24 cellular contexts compared by ENCODE assay signal in the genomic region with DNA sequence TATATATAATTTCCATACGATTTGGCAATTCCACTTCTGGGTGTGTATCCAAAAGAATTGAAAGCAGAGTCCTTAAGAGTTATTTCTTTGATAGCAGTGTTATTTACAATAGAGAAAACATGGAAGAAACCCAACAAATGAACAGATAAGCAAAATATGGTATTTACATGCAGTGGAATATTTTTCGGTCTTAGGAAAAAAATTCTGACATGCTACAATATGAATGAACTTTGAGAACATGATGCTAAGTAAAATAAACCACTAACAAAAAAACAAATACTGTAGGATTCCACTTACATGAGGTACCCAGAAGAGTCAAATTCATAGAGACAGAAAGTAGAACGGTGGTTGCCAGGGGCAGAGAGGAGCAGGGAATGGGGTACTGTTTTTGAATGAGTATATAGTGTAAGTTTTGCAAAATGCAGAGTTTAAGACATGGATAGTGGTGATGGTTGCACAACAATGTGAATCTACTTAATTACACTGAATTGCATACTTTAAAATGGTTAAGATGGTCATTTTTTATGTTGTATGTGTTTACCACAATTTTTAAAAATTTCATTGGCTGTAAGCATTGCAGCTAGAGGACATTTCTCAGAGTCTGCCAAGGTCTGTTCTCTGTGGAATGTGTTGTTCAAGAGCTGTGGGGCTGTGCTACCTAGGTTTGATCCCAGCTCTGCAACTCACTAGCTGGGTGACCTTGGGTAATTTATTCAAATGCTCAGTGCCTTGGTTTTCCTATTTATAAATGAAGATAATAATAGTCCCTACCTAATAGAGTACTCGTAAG.
"Had no signal": no experiment of that assay in that cellular context is flagged by ENCODE, and none has a peak within 500 bp of the region (broad histone marks: within the 10 kb centered on the region; RNA-seq: fewer than 3 reads in every experiment).

No MANE protein-coding gene starts in this region.

- H3K4me3 ChIP-seq: left lung, lower lobe of right lung, pancreas, psoas muscle, right lobe of liver, smooth muscle cell, tibial nerve, uterus had no signal

- DNase-seq: hypothalamus; immature natural killer cell; kidney; left colon; left lung; lower lobe of right lung; mammary epithelial cell; mesenchymal stem cell; naive thymus-derived CD8-positive, alpha-beta T cell; nucleus accumbens; pancreas; psoas muscle; right lobe of liver; stimulated activated CD4-positive, alpha-beta T cell treated with anti-CD3 and anti-CD28 coated beads, Interleukin-1b, Interleukin-23, amount 100 ng/mL, for 48 hours; stimulated activated CD4-positive, alpha-beta T cell treated with anti-CD3 and anti-CD28 coated beads, Interleukin-2, amount 100 ng/mL, for 48 hours; stimulated activated CD4-positive, alpha-beta T cell treated with anti-CD3 and anti-CD28 coated beads, Interleukin-4, amount 100 ng/mL, for 4 hours; stimulated activated CD8-positive, alpha-beta memory T cell treated with anti-CD3 and anti-CD28 coated beads, Interleukin-4, amount 100 ng/mL, for 48 hours; stimulated activated naive CD4-positive, alpha-beta T cell treated with Interleukin-2 at 50 U/mL for 16 hours; stimulated activated naive CD8-positive, alpha-beta T cell treated with anti-CD3 and anti-CD28 coated beads, Interleukin-15, amount 100 ng/mL, for 72 hours; substantia nigra; uterus had no signal

- ATAC-seq: left colon; left lung; lower lobe of right lung; naive thymus-derived CD8-positive, alpha-beta T cell; pancreas; psoas muscle; right lobe of liver; stimulated activated memory B cell treated with anti-CD40 and anti-IgM and Interleukin-4, amounts not matched to agents 10 μg/mL and 1 μg/mL and 100 μg/mL, for 72 hours; stimulated activated naive CD8-positive, alpha-beta T cell treated with anti-CD3 and anti-CD28 coated beads, Interleukin-15, amount 100 ng/mL, for 72 hours had no signal

- H3K4me2 ChIP-seq: smooth muscle cell had no signal

- H3K36me3 ChIP-seq: left lung, lower lobe of right lung, pancreas, right lobe of liver, tibial nerve, uterus had no signal

- H3K9me3 ChIP-seq: pancreas, uterus had no signal

- H3K4me1 ChIP-seq: left lung, lower lobe of right lung, pancreas, psoas muscle, right lobe of liver, tibial nerve, uterus had no signal

- H3K27ac ChIP-seq: left lung, lower lobe of right lung, pancreas, psoas muscle, right lobe of liver, tibial nerve, uterus had no signal

- H3K27me3 ChIP-seq: left lung, pancreas, right lobe of liver, tibial nerve, uterus had no signal
